ENCODE assay signal across 1 cellular context in the genomic region with DNA sequence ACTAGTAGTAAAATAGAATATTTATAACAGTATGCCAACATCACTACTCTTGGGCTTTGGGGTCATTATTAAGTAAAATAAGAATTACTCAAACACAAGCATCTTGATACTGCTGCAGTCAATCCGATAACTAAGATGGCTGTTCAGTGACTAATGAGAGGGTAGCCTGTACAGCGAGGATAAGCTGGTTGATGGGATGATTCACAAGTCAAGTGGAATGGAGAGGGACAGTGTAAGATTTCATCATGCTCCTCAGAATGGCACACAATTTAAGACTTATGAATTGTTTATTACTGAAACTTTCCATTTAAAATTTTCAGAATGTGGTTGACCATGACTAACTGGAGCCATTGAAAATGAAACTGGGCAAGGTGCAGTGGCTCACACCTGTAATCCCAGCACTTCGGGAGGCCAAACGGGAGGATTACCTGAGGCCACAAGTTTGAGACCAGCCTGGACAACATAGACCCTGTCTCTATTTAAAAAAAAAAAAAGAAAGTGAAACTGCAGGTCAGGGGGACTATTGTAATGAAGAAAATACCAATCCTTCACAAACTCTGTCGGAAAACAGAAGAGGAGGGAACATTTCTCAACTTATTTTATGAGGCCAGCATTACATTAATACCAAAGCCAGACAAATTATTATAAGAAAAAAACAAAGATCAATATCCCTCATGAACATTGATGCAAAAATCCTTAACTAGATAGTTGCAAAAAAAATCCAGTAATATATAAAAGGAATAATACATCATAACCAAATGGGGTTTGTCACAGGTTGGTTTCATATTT.
TF ChIP-seq lines count a peak whose summit lies in the region.

No MANE protein-coding gene starts in this region.

TF ChIP-seq in K562, 482 proteins besides CTCF, POLR2A, EP300 and RAD21 (continued from another document and continues in another):
- TF ChIP-seq, protein P1, sequence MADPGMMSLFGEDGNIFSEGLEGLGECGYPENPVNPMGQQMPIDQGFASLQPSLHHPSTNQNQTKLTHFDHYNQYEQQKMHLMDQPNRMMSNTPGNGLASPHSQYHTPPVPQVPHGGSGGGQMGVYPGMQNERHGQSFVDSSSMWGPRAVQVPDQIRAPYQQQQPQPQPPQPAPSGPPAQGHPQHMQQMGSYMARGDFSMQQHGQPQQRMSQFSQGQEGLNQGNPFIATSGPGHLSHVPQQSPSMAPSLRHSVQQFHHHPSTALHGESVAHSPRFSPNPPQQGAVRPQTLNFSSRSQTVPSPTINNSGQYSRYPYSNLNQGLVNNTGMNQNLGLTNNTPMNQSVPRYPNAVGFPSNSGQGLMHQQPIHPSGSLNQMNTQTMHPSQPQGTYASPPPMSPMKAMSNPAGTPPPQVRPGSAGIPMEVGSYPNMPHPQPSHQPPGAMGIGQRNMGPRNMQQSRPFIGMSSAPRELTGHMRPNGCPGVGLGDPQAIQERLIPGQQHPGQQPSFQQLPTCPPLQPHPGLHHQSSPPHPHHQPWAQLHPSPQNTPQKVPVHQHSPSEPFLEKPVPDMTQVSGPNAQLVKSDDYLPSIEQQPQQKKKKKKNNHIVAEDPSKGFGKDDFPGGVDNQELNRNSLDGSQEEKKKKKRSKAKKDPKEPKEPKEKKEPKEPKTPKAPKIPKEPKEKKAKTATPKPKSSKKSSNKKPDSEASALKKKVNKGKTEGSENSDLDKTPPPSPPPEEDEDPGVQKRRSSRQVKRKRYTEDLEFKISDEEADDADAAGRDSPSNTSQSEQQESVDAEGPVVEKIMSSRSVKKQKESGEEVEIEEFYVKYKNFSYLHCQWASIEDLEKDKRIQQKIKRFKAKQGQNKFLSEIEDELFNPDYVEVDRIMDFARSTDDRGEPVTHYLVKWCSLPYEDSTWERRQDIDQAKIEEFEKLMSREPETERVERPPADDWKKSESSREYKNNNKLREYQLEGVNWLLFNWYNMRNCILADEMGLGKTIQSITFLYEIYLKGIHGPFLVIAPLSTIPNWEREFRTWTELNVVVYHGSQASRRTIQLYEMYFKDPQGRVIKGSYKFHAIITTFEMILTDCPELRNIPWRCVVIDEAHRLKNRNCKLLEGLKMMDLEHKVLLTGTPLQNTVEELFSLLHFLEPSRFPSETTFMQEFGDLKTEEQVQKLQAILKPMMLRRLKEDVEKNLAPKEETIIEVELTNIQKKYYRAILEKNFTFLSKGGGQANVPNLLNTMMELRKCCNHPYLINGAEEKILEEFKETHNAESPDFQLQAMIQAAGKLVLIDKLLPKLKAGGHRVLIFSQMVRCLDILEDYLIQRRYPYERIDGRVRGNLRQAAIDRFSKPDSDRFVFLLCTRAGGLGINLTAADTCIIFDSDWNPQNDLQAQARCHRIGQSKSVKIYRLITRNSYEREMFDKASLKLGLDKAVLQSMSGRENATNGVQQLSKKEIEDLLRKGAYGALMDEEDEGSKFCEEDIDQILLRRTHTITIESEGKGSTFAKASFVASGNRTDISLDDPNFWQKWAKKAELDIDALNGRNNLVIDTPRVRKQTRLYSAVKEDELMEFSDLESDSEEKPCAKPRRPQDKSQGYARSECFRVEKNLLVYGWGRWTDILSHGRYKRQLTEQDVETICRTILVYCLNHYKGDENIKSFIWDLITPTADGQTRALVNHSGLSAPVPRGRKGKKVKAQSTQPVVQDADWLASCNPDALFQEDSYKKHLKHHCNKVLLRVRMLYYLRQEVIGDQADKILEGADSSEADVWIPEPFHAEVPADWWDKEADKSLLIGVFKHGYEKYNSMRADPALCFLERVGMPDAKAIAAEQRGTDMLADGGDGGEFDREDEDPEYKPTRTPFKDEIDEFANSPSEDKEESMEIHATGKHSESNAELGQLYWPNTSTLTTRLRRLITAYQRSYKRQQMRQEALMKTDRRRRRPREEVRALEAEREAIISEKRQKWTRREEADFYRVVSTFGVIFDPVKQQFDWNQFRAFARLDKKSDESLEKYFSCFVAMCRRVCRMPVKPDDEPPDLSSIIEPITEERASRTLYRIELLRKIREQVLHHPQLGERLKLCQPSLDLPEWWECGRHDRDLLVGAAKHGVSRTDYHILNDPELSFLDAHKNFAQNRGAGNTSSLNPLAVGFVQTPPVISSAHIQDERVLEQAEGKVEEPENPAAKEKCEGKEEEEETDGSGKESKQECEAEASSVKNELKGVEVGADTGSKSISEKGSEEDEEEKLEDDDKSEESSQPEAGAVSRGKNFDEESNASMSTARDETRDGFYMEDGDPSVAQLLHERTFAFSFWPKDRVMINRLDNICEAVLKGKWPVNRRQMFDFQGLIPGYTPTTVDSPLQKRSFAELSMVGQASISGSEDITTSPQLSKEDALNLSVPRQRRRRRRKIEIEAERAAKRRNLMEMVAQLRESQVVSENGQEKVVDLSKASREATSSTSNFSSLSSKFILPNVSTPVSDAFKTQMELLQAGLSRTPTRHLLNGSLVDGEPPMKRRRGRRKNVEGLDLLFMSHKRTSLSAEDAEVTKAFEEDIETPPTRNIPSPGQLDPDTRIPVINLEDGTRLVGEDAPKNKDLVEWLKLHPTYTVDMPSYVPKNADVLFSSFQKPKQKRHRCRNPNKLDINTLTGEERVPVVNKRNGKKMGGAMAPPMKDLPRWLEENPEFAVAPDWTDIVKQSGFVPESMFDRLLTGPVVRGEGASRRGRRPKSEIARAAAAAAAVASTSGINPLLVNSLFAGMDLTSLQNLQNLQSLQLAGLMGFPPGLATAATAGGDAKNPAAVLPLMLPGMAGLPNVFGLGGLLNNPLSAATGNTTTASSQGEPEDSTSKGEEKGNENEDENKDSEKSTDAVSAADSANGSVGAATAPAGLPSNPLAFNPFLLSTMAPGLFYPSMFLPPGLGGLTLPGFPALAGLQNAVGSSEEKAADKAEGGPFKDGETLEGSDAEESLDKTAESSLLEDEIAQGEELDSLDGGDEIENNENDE (IDR thresholded peaks at IDR 0.05; ENCODE audit: low read depth, low read length), result no peak
- peak; percentile 49 for TF ChIP-seq SMARCB1 (IDR thresholded peaks at IDR 0.05; ENCODE audit: insufficient read length, low read depth)
- TF ChIP-seq BACH1 (tag; IDR thresholded peaks at IDR 0.05), result peak; percentile 60; the same call in 1 of the 2 replicates
- TF ChIP-seq RCOR1 (IDR thresholded peaks at IDR 0.05; ENCODE audit: borderline replicate concordance in 1 of 2, low read depth in 2 of 2, low read length in 2 of 2), result peak in 1 of 2 experiments; percentile 88; a peak in 2 of 4 replicates
- TF ChIP-seq FOSL1 (tag; conservative IDR thresholded peaks at IDR 0.05), result peak; percentile 100
- TF ChIP-seq, protein P2, sequence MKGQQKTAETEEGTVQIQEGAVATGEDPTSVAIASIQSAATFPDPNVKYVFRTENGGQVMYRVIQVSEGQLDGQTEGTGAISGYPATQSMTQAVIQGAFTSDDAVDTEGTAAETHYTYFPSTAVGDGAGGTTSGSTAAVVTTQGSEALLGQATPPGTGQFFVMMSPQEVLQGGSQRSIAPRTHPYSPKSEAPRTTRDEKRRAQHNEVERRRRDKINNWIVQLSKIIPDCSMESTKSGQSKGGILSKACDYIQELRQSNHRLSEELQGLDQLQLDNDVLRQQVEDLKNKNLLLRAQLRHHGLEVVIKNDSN (CRISPR knock-in tag; IDR thresholded peaks at IDR 0.05), result no peak
- TF ChIP-seq ZSCAN32 (CRISPR knock-in tag; IDR thresholded peaks at IDR 0.05), result peak; percentile 98
- TF ChIP-seq MAZ (CRISPR knock-in tag; conservative IDR thresholded peaks at IDR 0.05 in 1 of 2, IDR thresholded peaks at IDR 0.05 in 1 of 2), result peak in 1 of 2 experiments; percentile 44; a peak in 1 of 4 replicates
- peak; percentile 32 to 92 (median 41) for TF ChIP-seq YY1 (IDR thresholded peaks at IDR 0.05; ENCODE audit: borderline replicate concordance in 1 of 3, control insufficient read depth in 1 of 3, extremely low read depth in 1 of 3, insufficient read depth in 3 of 3, insufficient read length in 1 of 3, insufficient replicate concordance in 2 of 3, low read depth in 1 of 3, low read length in 2 of 3)
- no peak for TF ChIP-seq KAT2B (IDR thresholded peaks at IDR 0.05; ENCODE audit: low read depth, low read length)
- peak in 1 of 2 experiments; percentile 41; a peak in 1 of 4 replicates for TF ChIP-seq HDAC1 (IDR thresholded peaks at IDR 0.05)
- TF ChIP-seq DIDO1 (tag; IDR thresholded peaks at IDR 0.05; ENCODE audit: low read depth), result no peak
- TF ChIP-seq, protein P3, sequence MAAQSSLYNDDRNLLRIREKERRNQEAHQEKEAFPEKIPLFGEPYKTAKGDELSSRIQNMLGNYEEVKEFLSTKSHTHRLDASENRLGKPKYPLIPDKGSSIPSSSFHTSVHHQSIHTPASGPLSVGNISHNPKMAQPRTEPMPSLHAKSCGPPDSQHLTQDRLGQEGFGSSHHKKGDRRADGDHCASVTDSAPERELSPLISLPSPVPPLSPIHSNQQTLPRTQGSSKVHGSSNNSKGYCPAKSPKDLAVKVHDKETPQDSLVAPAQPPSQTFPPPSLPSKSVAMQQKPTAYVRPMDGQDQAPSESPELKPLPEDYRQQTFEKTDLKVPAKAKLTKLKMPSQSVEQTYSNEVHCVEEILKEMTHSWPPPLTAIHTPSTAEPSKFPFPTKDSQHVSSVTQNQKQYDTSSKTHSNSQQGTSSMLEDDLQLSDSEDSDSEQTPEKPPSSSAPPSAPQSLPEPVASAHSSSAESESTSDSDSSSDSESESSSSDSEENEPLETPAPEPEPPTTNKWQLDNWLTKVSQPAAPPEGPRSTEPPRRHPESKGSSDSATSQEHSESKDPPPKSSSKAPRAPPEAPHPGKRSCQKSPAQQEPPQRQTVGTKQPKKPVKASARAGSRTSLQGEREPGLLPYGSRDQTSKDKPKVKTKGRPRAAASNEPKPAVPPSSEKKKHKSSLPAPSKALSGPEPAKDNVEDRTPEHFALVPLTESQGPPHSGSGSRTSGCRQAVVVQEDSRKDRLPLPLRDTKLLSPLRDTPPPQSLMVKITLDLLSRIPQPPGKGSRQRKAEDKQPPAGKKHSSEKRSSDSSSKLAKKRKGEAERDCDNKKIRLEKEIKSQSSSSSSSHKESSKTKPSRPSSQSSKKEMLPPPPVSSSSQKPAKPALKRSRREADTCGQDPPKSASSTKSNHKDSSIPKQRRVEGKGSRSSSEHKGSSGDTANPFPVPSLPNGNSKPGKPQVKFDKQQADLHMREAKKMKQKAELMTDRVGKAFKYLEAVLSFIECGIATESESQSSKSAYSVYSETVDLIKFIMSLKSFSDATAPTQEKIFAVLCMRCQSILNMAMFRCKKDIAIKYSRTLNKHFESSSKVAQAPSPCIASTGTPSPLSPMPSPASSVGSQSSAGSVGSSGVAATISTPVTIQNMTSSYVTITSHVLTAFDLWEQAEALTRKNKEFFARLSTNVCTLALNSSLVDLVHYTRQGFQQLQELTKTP (IDR thresholded peaks at IDR 0.05; ENCODE audit: low read depth in 1 of 2, partially characterized antibody in 2 of 2), result peak in 1 of 2 experiments; percentile 82
- TF ChIP-seq DPF2 (IDR thresholded peaks at IDR 0.05), result peak; percentile 99
- TF ChIP-seq, protein P4, sequence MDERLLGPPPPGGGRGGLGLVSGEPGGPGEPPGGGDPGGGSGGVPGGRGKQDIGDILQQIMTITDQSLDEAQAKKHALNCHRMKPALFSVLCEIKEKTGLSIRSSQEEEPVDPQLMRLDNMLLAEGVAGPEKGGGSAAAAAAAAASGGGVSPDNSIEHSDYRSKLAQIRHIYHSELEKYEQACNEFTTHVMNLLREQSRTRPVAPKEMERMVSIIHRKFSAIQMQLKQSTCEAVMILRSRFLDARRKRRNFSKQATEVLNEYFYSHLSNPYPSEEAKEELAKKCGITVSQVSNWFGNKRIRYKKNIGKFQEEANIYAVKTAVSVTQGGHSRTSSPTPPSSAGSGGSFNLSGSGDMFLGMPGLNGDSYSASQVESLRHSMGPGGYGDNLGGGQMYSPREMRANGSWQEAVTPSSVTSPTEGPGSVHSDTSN (CRISPR knock-in tag; IDR thresholded peaks at IDR 0.05; ENCODE audit: low read depth), result no peak
- TF ChIP-seq, protein P4 (tag; conservative IDR thresholded peaks at IDR 0.05; ENCODE audit: low read depth), result peak; percentile 71
- no peak for TF ChIP-seq ZNF134 (CRISPR knock-in tag; conservative IDR thresholded peaks at IDR 0.05)
- TF ChIP-seq CC2D1A (IDR thresholded peaks at IDR 0.05), result peak; percentile 39; the same call in 1 of the 2 replicates
- 0 out of 2 replicates have a peak, but pooled peaks have one; percentile 6 for TF ChIP-seq RFX1 (IDR thresholded peaks at IDR 0.05)
- peak; percentile 95 for TF ChIP-seq ATF7 (IDR thresholded peaks at IDR 0.05)
- no peak for TF ChIP-seq BCOR (IDR thresholded peaks at IDR 0.05)
- TF ChIP-seq NCOR1 (IDR thresholded peaks at IDR 0.05), result peak; percentile 81
- TF ChIP-seq NFIC (IDR thresholded peaks at IDR 0.05), result peak; percentile 58
- peak; percentile 88 for TF ChIP-seq ZNF175 (CRISPR knock-in tag; IDR thresholded peaks at IDR 0.05; ENCODE audit: low read depth)
- no peak for TF ChIP-seq MTF1 (CRISPR knock-in tag; IDR thresholded peaks at IDR 0.05; ENCODE audit: borderline replicate concordance)
- TF ChIP-seq POLR3G (IDR thresholded peaks at IDR 0.05; ENCODE audit: extremely low read depth, insufficient read length, insufficient replicate concordance), result no peak
- TF ChIP-seq, protein P5, sequence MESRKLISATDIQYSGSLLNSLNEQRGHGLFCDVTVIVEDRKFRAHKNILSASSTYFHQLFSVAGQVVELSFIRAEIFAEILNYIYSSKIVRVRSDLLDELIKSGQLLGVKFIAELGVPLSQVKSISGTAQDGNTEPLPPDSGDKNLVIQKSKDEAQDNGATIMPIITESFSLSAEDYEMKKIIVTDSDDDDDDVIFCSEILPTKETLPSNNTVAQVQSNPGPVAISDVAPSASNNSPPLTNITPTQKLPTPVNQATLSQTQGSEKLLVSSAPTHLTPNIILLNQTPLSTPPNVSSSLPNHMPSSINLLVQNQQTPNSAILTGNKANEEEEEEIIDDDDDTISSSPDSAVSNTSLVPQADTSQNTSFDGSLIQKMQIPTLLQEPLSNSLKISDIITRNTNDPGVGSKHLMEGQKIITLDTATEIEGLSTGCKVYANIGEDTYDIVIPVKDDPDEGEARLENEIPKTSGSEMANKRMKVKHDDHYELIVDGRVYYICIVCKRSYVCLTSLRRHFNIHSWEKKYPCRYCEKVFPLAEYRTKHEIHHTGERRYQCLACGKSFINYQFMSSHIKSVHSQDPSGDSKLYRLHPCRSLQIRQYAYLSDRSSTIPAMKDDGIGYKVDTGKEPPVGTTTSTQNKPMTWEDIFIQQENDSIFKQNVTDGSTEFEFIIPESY (CRISPR knock-in tag; IDR thresholded peaks at IDR 0.05), result 0 out of 2 replicates have a peak, but pooled peaks have one; percentile 33
